9 cellular contexts compared by ENCODE assay signal in genomic region chr3:46095307-46095706, GRCh38.
DNase-seq lines count a peak whose midpoint lies in the region; ATAC-seq and TF ChIP-seq lines count a peak whose summit lies in the region.
"Had no signal": no experiment of that assay in that cellular context is flagged by ENCODE, and none has a peak within 500 bp of the region (broad histone marks: within the 10 kb centered on the region; RNA-seq: fewer than 3 reads in every experiment).

No MANE protein-coding gene starts in this region.

- no peak for TF ChIP-seq POLR2A in prostate gland (IDR thresholded peaks at IDR 0.05)

- peak; percentile 93 for DNase-seq in CD1c-positive myeloid dendritic cell (ENCODE audit: extremely low spot score)
- no peak for DNase-seq in NCI-H128 (lab: John Stamatoyannopoulos, UW; ENCODE audit: unreplicated experiment)
- no peak for DNase-seq in UCSD-AML1 (lab: John Stamatoyannopoulos, UW; ENCODE audit: unreplicated experiment)
- DNase-seq in prostate gland (ENCODE audit: low spot score), result no peak
- DNase-seq in Ammon's horn (ENCODE audit: low spot score), result no peak
- DNase-seq: NCI-H187 had no signal

- H3K36me3 ChIP-seq in OCI-LY3 (replicated peaks; ENCODE audit: low read depth, low read length) (peaks cover 9% of the 10 kb centered on the region), prostate gland (no peaks in the 10 kb centered on the region)

- TF ChIP-seq CTCF in OCI-LY3 (IDR thresholded peaks at IDR 0.05; ENCODE audit: low read depth, low read length) (no peak), prostate gland (IDR thresholded peaks at IDR 0.05) (no peak)

- H3K4me3 ChIP-seq in OCI-LY3 (ENCODE audit: low read length) (no peak overlapping the region), prostate gland (no peak overlapping the region)

- peaks cover 14% of the 10 kb centered on the region for H3K9me3 ChIP-seq in OCI-LY3 (ENCODE audit: insufficient read depth, low read length)
- no peaks in the 10 kb centered on the region for H3K9me3 ChIP-seq in prostate gland

- no peaks in the 10 kb centered on the region for H3K79me2 ChIP-seq in OCI-LY3 (ENCODE audit: low read length)

- H3K4me1 ChIP-seq in OCI-LY3 (ENCODE audit: low read length) (peaks cover 92% of the 10 kb centered on the region), prostate gland (replicated peaks) (no peaks in the 10 kb centered on the region)

- ATAC-seq in GM19438 (IDR thresholded peaks at IDR 0.05; ENCODE audit: low read depth, unreplicated experiment) (peak; percentile 38), HG03060 (IDR thresholded peaks at IDR 0.05; ENCODE audit: low read depth, unreplicated experiment) (peak; percentile 54)

- no peak overlapping the region for H2AFZ ChIP-seq in OCI-LY3 (ENCODE audit: low read depth, low read length)

- H3K27me3 ChIP-seq in OCI-LY3 (ENCODE audit: low read depth, low read length) (peaks cover 12% of the 10 kb centered on the region; the same call in 1 of the 2 replicates), prostate gland (replicated peaks; ENCODE audit: insufficient read depth) (no peaks in the 10 kb centered on the region)

- no peaks in the 10 kb centered on the region for H4K20me1 ChIP-seq in OCI-LY3 (ENCODE audit: insufficient read depth, low read length)

- H3K9ac ChIP-seq in OCI-LY3 (ENCODE audit: low read length), result no peak overlapping the region

- H3K4me2 ChIP-seq in OCI-LY3 (ENCODE audit: low read length), result peak overlapping the region; percentile 76

- peak overlapping the region; percentile 49 for H3K27ac ChIP-seq in OCI-LY3 (ENCODE audit: low read length)
- no peak overlapping the region for H3K27ac ChIP-seq in prostate gland

- intact Hi-C loops in prostate gland (cut with DNase I), result no loop called here

- WGBS in prostate gland, result 87% methylated on average over 5 of the region's 5 CpGs
